Comparison of ENCODE assay signal across 24 cellular contexts in the genomic region with DNA sequence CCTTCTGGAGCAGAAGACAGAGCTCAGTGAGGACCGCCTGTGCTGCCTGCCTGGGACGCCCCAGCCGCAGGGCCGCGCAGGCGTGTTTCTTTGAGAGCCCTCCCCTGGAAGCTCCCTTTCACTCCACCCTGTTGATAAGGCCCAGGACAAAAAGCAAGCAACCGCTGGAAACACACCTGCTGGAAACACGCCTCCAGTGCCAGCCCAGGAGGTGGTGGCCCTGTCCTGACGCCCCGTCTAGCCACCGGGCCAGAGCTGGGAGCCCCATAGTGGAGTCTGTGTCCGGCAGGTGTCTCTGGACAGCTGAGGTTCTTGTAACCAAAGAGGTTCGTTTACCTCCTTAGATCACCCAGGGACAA.
DNase-seq lines count a peak whose midpoint lies in the region; ATAC-seq and TF ChIP-seq lines count a peak whose summit lies in the region.
"Had no signal": no experiment of that assay in that cellular context is flagged by ENCODE, and none has a peak within 500 bp of the region (broad histone marks: within the 10 kb centered on the region; RNA-seq: fewer than 3 reads in every experiment).

No MANE protein-coding gene starts in this region.

- H3K4me1 Mint-ChIP-seq in activated CD4-positive, alpha-beta T cell treated with anti-CD3 and anti-CD28 coated beads, Interleukin-2, amount 10 ng/mL, durations not matched to agents 7 days and 5 days: peaks cover 21% of the 10 kb centered on the region
- H3K4me1 Mint-ChIP-seq in osteocyte (ENCODE audit: unreplicated experiment) (peaks cover 19% of the 10 kb centered on the region), WTC11 (peaks cover 6% of the 10 kb centered on the region; the same call in 1 of the 2 replicates)

- H3K9me2 ChIP-seq in Karpas-422 (replicated peaks; ENCODE audit: insufficient read depth, low read length): no peaks in the 10 kb centered on the region

- TF ChIP-seq CTCF in colonic mucosa (IDR thresholded peaks at IDR 0.05) (no peak), osteocyte (IDR thresholded peaks at IDR 0.05) (no peak), WTC11 (IDR thresholded peaks at IDR 0.05) (no peak)

- intact Hi-C loops in colonic mucosa (cut with DNase I): loop anchor here (5.0 to 10.0 kb wide), 4 partner anchors 321 to 731 kb away; no protein-coding TSS in a partner anchor
- intact Hi-C loops in posterior vena cava (cut with DNase I): loop anchor here in 1 of 2 donors (5.0 kb wide), 2 partner anchors 329 to 1954 kb away; no protein-coding TSS in a partner anchor

- peak overlapping the region; percentile 25 for H3K27ac Mint-ChIP-seq in activated CD4-positive, alpha-beta T cell treated with anti-CD3 and anti-CD28 coated beads, Interleukin-2, amount 10 ng/mL, durations not matched to agents 7 days and 5 days
- H3K27ac Mint-ChIP-seq in osteocyte (ENCODE audit: unreplicated experiment) (no peak overlapping the region), WTC11 (no peak overlapping the region)
- H3K27ac Mint-ChIP-seq: natural killer cell treated with Interleukin-12 subunit alpha and Interleukin-12 subunit beta and Interleukin-15 and Interleukin-18, amount 100 ng/mL, for 72 hours had no signal

- no peak overlapping the region for H3K4me3 Mint-ChIP-seq in activated CD4-positive, alpha-beta T cell treated with anti-CD3 and anti-CD28 coated beads, Interleukin-2, amount 10 ng/mL, durations not matched to agents 7 days and 5 days
- H3K4me3 Mint-ChIP-seq in osteocyte (ENCODE audit: unreplicated experiment): no peak overlapping the region
- no peak overlapping the region for H3K4me3 Mint-ChIP-seq in WTC11
- H3K4me3 Mint-ChIP-seq: H9; natural killer cell treated with Interleukin-12 subunit alpha and Interleukin-12 subunit beta and Interleukin-15 and Interleukin-18, amount 100 ng/mL, for 72 hours had no signal

- POLR2A ChIA-PET in activated CD4-positive, alpha-beta T cell treated with anti-CD3 and anti-CD28 coated beads, Interleukin-2, amount 10 ng/mL, durations not matched to agents 7 days and 5 days (lab: Charles Lee): no interaction called here
- POLR2A ChIA-PET in WTC11 (lab: Charles Lee): no interaction called here

- H3K4me2 ChIP-seq in Karpas-422 (ENCODE audit: low read depth, low read length, poor library complexity, severe bottlenecking): no peak overlapping the region

- H3K9ac ChIP-seq in colonic mucosa (ENCODE audit: low read depth in 2 of 2, low read length in 2 of 2) (peak overlapping the region in 1 of 2 donors; percentile 40), Karpas-422 (ENCODE audit: low read length) (no peak overlapping the region)

- H3K9me3 Mint-ChIP-seq in activated CD4-positive, alpha-beta T cell treated with anti-CD3 and anti-CD28 coated beads, Interleukin-2, amount 10 ng/mL, durations not matched to agents 7 days and 5 days: no peaks in the 10 kb centered on the region
- H3K9me3 Mint-ChIP-seq in osteocyte (ENCODE audit: unreplicated experiment) (no peaks in the 10 kb centered on the region), WTC11 (no peaks in the 10 kb centered on the region)
- H3K9me3 Mint-ChIP-seq: activated naive CD4-positive, alpha-beta T cell treated with anti-CD3 and anti-CD28 coated beads, Interleukin-2, amount 50 U/mL, for 72 hours; H9; IgD-negative memory B cell; natural killer cell treated with Interleukin-12 subunit alpha and Interleukin-12 subunit beta and Interleukin-15 and Interleukin-18, amount 100 ng/mL, for 72 hours; stimulated activated effector memory CD8-positive, alpha-beta T cell treated with anti-CD3 and anti-CD28 coated beads, Interleukin-12 subunit alpha, Interleukin-12 subunit beta, amount 100 ng/mL, for 72 hours had no signal

- peak overlapping the region; percentile 5 for H3K27ac ChIP-seq in colonic mucosa
- no peak overlapping the region for H3K27ac ChIP-seq in Karpas-422 (ENCODE audit: low read length)
- H3K27ac ChIP-seq: ascending aorta had no signal

- H3K4me1 ChIP-seq in colonic mucosa (peaks cover 6% of the 10 kb centered on the region), Karpas-422 (ENCODE audit: low read length) (peaks cover 5% of the 10 kb centered on the region)
- H3K4me1 ChIP-seq: ascending aorta, BE2C, prostate gland had no signal

- no peaks in the 10 kb centered on the region for H3K79me2 ChIP-seq in Karpas-422 (ENCODE audit: low read length)

- H4K20me1 ChIP-seq in Karpas-422 (ENCODE audit: insufficient read depth, low read depth, low read length): no peaks in the 10 kb centered on the region

- DNase-seq in activated CD4-positive, alpha-beta T cell treated with anti-CD3 and anti-CD28 coated beads, Interleukin-2, amount 10 ng/mL, durations not matched to agents 7 days and 5 days: no peak
- DNase-seq in activated CD4-positive, alpha-beta T cell treated with anti-CD3 and anti-CD28 coated beads for 1 hour: no peak
- DNase-seq in colonic mucosa: peak; percentile 79
- peak; percentile 59 for DNase-seq in posterior vena cava (ENCODE audit: low spot score)
- DNase-seq in osteocyte (ENCODE audit: extremely low spot score, unreplicated experiment): no peak
- no peak for DNase-seq in WTC11 (ENCODE audit: low spot score)
- no peak for DNase-seq in Karpas-422
- DNase-seq in mucosa of gallbladder (ENCODE audit: low spot score): no peak
- DNase-seq: BE2C; Calu3; H9; MG63; NCI-H1694 treated with DMSO at 0.1 percent for 48 hours; NCI-H774; Right ventricle myocardium superior; stimulated activated CD4-positive, alpha-beta T cell treated with anti-CD3 and anti-CD28 coated beads, Interleukin-2, amount 100 ng/mL, for 24 hours had no signal

- H2AFZ ChIP-seq in Karpas-422 (ENCODE audit: low read length): no peak overlapping the region

- no peak for ATAC-seq in WTC11
- ATAC-seq: activated CD4-positive, CD25-positive, alpha-beta regulatory T cell treated with anti-CD3 and anti-CD28 coated beads, Interleukin-2, amount 50 U/mL, for 24 hours had no signal

- H3K36me3 ChIP-seq in colonic mucosa: no peaks in the 10 kb centered on the region
- no peaks in the 10 kb centered on the region for H3K36me3 ChIP-seq in Karpas-422 (ENCODE audit: insufficient read depth, low read length)
- H3K36me3 ChIP-seq: ascending aorta, BE2C, MG63, prostate gland had no signal

- H3K9me3 ChIP-seq in colonic mucosa: no peaks in the 10 kb centered on the region
- no peaks in the 10 kb centered on the region for H3K9me3 ChIP-seq in Karpas-422 (ENCODE audit: low read length)
- H3K9me3 ChIP-seq: A549, ascending aorta, BE2C, MG63, prostate gland had no signal

- H3K27me3 ChIP-seq in colonic mucosa: no peaks in the 10 kb centered on the region
- no peaks in the 10 kb centered on the region for H3K27me3 ChIP-seq in Karpas-422 (ENCODE audit: low read length)
- H3K27me3 ChIP-seq: ascending aorta, BE2C, MG63 had no signal

- CTCF ChIA-PET in activated CD4-positive, alpha-beta T cell treated with anti-CD3 and anti-CD28 coated beads, Interleukin-2, amount 10 ng/mL, durations not matched to agents 7 days and 5 days (lab: Charles Lee): interaction anchor here (0.7 to 4.9 kb wide), 12 partner anchors 10 to 732 kb away, joined by 3 to 97 read pairs (median 4); no protein-coding TSS in a partner anchor
- CTCF ChIA-PET in WTC11 (lab: Charles Lee): interaction anchor here (0.9 to 5.3 kb wide), 13 partner anchors 9 to 911 kb away, joined by 3 to 69 read pairs (median 7); no protein-coding TSS in a partner anchor

- H3K27me3 Mint-ChIP-seq in activated CD4-positive, alpha-beta T cell treated with anti-CD3 and anti-CD28 coated beads, Interleukin-2, amount 10 ng/mL, durations not matched to agents 7 days and 5 days: no peaks in the 10 kb centered on the region
- H3K27me3 Mint-ChIP-seq in osteocyte (ENCODE audit: unreplicated experiment) (no peaks in the 10 kb centered on the region), WTC11 (ENCODE audit: low read depth) (peaks cover 4% of the 10 kb centered on the region)
- H3K27me3 Mint-ChIP-seq: IgD-negative memory B cell; natural killer cell treated with Interleukin-12 subunit alpha and Interleukin-12 subunit beta and Interleukin-15 and Interleukin-18, amount 100 ng/mL, for 72 hours had no signal

- H3K4me3 ChIP-seq in colonic mucosa: no peak overlapping the region
- H3K4me3 ChIP-seq in Karpas-422 (ENCODE audit: low read length): no peak overlapping the region
- H3K4me3 ChIP-seq: A549, MG63, prostate gland had no signal

- H3K36me3 Mint-ChIP-seq in activated CD4-positive, alpha-beta T cell treated with anti-CD3 and anti-CD28 coated beads, Interleukin-2, amount 10 ng/mL, durations not matched to agents 7 days and 5 days (ENCODE audit: low read depth): no peaks in the 10 kb centered on the region
- H3K36me3 Mint-ChIP-seq in osteocyte (ENCODE audit: unreplicated experiment) (no peaks in the 10 kb centered on the region), WTC11 (no peaks in the 10 kb centered on the region)
- H3K36me3 Mint-ChIP-seq: activated naive CD4-positive, alpha-beta T cell treated with anti-CD3 and anti-CD28 coated beads, Interleukin-2, amount 50 U/mL, for 72 hours; natural killer cell treated with Interleukin-12 subunit alpha and Interleukin-12 subunit beta and Interleukin-15 and Interleukin-18, amount 100 ng/mL, for 72 hours; stimulated activated effector memory CD8-positive, alpha-beta T cell treated with anti-CD3 and anti-CD28 coated beads, Interleukin-12 subunit alpha, Interleukin-12 subunit beta, amount 100 ng/mL, for 72 hours had no signal

TF ChIP-seq in WTC11, 78 proteins besides CTCF, POLR2A, EP300 and RAD21 (continues in another document):
- TF ChIP-seq PRRX2 (CRISPR knock-in tag; IDR thresholded peaks at IDR 0.05): no peak
- TF ChIP-seq, protein P1, sequence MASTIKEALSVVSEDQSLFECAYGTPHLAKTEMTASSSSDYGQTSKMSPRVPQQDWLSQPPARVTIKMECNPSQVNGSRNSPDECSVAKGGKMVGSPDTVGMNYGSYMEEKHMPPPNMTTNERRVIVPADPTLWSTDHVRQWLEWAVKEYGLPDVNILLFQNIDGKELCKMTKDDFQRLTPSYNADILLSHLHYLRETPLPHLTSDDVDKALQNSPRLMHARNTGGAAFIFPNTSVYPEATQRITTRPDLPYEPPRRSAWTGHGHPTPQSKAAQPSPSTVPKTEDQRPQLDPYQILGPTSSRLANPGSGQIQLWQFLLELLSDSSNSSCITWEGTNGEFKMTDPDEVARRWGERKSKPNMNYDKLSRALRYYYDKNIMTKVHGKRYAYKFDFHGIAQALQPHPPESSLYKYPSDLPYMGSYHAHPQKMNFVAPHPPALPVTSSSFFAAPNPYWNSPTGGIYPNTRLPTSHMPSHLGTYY (CRISPR knock-in tag; IDR thresholded peaks at IDR 0.05): no peak

Comparison
In these comparisons a context has a peak if more than half of its experiments do, and no peak if none do; other contexts are left out.
1. DNase-seq: peak in colonic mucosa (single experiment) and posterior vena cava (single experiment); none in activated CD4-positive, alpha-beta T cell treated with anti-CD3 and anti-CD28 coated beads, Interleukin-2, amount 10 ng/mL, durations not matched to agents 7 days and 5 days (single experiment), activated CD4-positive, alpha-beta T cell treated with anti-CD3 and anti-CD28 coated beads for 1 hour (single experiment), osteocyte (single experiment), WTC11 (single experiment), Karpas-422 (single experiment) and mucosa of gallbladder (single experiment).